8 cellular contexts compared by ENCODE assay signal in genomic region chr16:56519459-56520250, GRCh38. TPM values are rescaled to one million over a fixed set of nuclear protein-coding genes. Genes with fewer than 3 reads are reported as not detected.
DNase-seq lines count a peak whose midpoint lies in the region; ATAC-seq lines count a peak whose summit lies in the region.

Gene BBS2 (minus strand): TSS chr16:56520024. CDS start chr16:56519862, 162 bp downstream.

- DNase-seq in C1 segment of cervical spinal cord (lab: John Stamatoyannopoulos, UW) (peak; percentile 42 to 97 (median 90)), NCI-H69 (lab: John Stamatoyannopoulos, UW) (peak; percentile 86), dedifferentiated amniotic fluid mesenchymal stem cell (ENCODE audit: extremely low spot score) (peak; percentile 74), left lobe of liver (ENCODE audit: low spot score) (peak; percentile 94)
- DNase-seq in activated CD4-positive, alpha-beta T cell treated with anti-CD3 and anti-CD28 coated beads, Interleukin-2, amount 50 U/mL, for 24 hours (ENCODE audit: low read depth in 1 of 2, low spot score in 1 of 2), result peak; percentile 86 to 89
- peak; percentile 92 to 94 for DNase-seq in stimulated activated CD4-positive, alpha-beta T cell treated with anti-CD3 and anti-CD28 coated beads, Interleukin-2, amount 100 ng/mL, for 24 hours

- ATAC-seq in GM19328 (IDR thresholded peaks at IDR 0.05; ENCODE audit: unreplicated experiment), result peak; percentile 84
- ATAC-seq in HG03469 (IDR thresholded peaks at IDR 0.05; ENCODE audit: unreplicated experiment), result peak; percentile 59
- ATAC-seq in left lobe of liver, result peak; percentile 97

RNA-seq across cellular contexts. Expression of gene BBS2, which starts in this region (rescaled TPM):
- total RNA-seq in left lobe of liver, result 11.7 TPM

Comparison
In these comparisons a context has a peak if more than half of its experiments do, and no peak if none do; other contexts are left out.
1. Peak in every context shown above with its lines: DNase-seq and ATAC-seq.